Comparison of ENCODE assay signal across 11 cellular contexts in the genomic region with DNA sequence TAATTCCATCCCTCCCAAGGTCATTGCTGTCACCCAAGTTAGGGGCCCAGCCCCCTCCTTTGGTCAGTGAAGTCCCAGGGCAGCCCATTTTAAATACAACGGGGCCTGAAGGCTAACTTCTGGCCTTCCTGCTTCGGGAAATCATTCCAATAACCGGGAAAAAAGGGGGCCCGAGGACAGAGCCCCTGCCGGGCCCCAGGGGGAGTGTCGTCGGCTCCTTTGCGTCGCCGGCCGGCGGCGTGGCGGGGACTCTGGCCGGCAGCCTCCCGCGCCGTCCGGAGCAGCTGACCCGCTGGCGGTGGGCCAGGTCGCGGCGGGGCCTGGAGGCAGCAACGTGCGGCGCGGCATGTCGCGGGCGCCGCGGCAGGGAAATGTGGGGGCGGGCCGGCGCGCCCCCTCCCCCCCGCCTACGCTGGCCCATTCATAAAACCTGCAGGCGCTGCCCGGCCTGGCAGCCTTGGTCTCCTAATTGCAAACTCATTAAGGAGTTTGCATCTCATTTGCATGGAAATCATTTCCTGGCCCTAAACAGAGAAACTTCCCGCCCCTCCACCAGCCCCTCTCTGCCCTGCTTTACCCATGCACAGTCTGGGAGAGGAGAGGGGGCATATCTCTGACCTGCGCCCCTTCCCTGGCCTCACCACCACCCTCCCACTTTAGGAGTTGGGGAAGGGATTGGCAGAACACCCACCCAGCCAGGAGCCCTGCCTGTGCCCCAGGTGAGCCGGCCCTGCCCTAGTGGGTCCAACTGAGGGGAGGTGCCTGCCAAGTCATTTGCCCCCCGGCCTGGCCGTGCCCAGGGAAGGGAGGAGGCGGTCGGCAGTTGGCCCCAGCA. TPM values are rescaled to one million over a fixed set of nuclear protein-coding genes. Genes with fewer than 3 reads are reported as not detected.
DNase-seq lines count a peak whose midpoint lies in the region; ATAC-seq, FAIRE-seq and TF ChIP-seq lines count a peak whose summit lies in the region.
"Had no signal": no experiment of that assay in that cellular context is flagged by ENCODE, and none has a peak within 500 bp of the region (broad histone marks: within the 10 kb centered on the region; RNA-seq: fewer than 3 reads in every experiment).

No MANE protein-coding gene starts in this region.

- no peaks in the 10 kb centered on the region for H3K36me3 Mint-ChIP-seq in CD8-positive, alpha-beta T cell

- no peaks in the 10 kb centered on the region for H3K27me3 ChIP-seq in RWPE2 (ENCODE audit: insufficient read depth, poor library complexity, severe bottlenecking)
- no peaks in the 10 kb centered on the region for H3K27me3 ChIP-seq in CD8-positive, alpha-beta T cell (ENCODE audit: insufficient read depth, low read length)
- H3K27me3 ChIP-seq in spleen (replicated peaks in 1 of 7) = peaks cover 0 to 71% (median 21%) of the 10 kb centered on the region in 7 donors

- H3K9me3 ChIP-seq in RWPE2 (ENCODE audit: severe bottlenecking) (no peaks in the 10 kb centered on the region), spleen (no peaks in the 10 kb centered on the region)
- H3K9me3 ChIP-seq in CD8-positive, alpha-beta T cell (ENCODE audit: low read length) = no peaks in the 10 kb centered on the region
- H3K9me3 ChIP-seq: HAP-1 had no signal

- CTCF ChIA-PET in CD8-positive, alpha-beta T cell (lab: Charles Lee) = interaction anchor here (3.5 to 8.9 kb wide), 4 partner anchors 307 to 355 kb away, joined by 20 to 153 read pairs (median 44); a partner anchor contains a TSS

- TF ChIP-seq POLR2A in GM12891 (IDR thresholded peaks at IDR 0.05; ENCODE audit: low read depth, low read length) (no peak), spleen (IDR thresholded peaks at IDR 0.05) (no peak)

- ATAC-seq in RWPE2 (ENCODE audit: low read depth) (peak; percentile 25), left cardiac atrium (peak; percentile 1 to 15)
- ATAC-seq in CD8-positive, alpha-beta T cell = no peak

- POLR2A ChIA-PET in CD8-positive, alpha-beta T cell (lab: Charles Lee) = interaction anchor here (1.0 kb wide), 1 partner anchor 352 kb away, joined by 3 read pairs; no protein-coding TSS in a partner anchor

- H3K4me3 Mint-ChIP-seq in CD8-positive, alpha-beta T cell = no peak overlapping the region

- no peak for TF ChIP-seq CTCF in RWPE2 (IDR thresholded peaks at IDR 0.05; ENCODE audit: poor library complexity, severe bottlenecking)
- TF ChIP-seq CTCF in CD8-positive, alpha-beta T cell (IDR thresholded peaks at IDR 0.05) = no peak
- TF ChIP-seq CTCF in spleen (IDR thresholded peaks at IDR 0.05 in 8 of 11, conservative IDR thresholded peaks at IDR 0.05 in 3 of 11) = no peak

- no peak for FAIRE-seq in GM12891 (lab: Jason Lieb, UNC)

- no peak overlapping the region for H3K4me3 ChIP-seq in RWPE2 (ENCODE audit: severe bottlenecking)
- no peak overlapping the region for H3K4me3 ChIP-seq in CD8-positive, alpha-beta T cell (ENCODE audit: low read depth, low read length)
- peak overlapping the region in 1 of 8 donors; percentile 24 for H3K4me3 ChIP-seq in spleen
- H3K4me3 ChIP-seq: HAP-1 had no signal

- H3K27me3 Mint-ChIP-seq in CD8-positive, alpha-beta T cell (ENCODE audit: low read depth) = peaks cover 25% of the 10 kb centered on the region

- peak overlapping the region; percentile 95 for H3K27ac ChIP-seq in RWPE2 (ENCODE audit: poor library complexity, severe bottlenecking)
- no peak overlapping the region for H3K27ac ChIP-seq in CD8-positive, alpha-beta T cell (ENCODE audit: low read depth, low read length)
- no peak overlapping the region for H3K27ac ChIP-seq in spleen

- H3K4me1 ChIP-seq in RWPE2 (ENCODE audit: insufficient read depth, poor library complexity, severe bottlenecking) (peaks cover 34% of the 10 kb centered on the region), spleen (peaks cover 13 to 47% (median 32%) of the 10 kb centered on the region in 6 donors)
- H3K4me1 ChIP-seq in CD8-positive, alpha-beta T cell (ENCODE audit: insufficient read depth, low read length) = peaks cover 19% of the 10 kb centered on the region

- 13 to 21% (median 16%) methylated on average over 23 to 48 of the region's 48 CpGs for WGBS in spleen, 5 donors

- H3K27ac Mint-ChIP-seq in CD8-positive, alpha-beta T cell = no peak overlapping the region

- H3K36me3 ChIP-seq in RWPE2 (ENCODE audit: low read depth) = no peaks in the 10 kb centered on the region
- H3K36me3 ChIP-seq in CD8-positive, alpha-beta T cell (ENCODE audit: insufficient read depth, low read length) = no peaks in the 10 kb centered on the region
- H3K36me3 ChIP-seq in spleen = no peaks in the 10 kb centered on the region
- H3K36me3 ChIP-seq: HAP-1 had no signal

- DNase-seq in GM12891 (ENCODE audit: insufficient read length, low spot score) (no peak), RWPE2 (ENCODE audit: low spot score) (no peak), left cardiac atrium (peak; percentile 71), retina (peak; percentile 82), mesenteric fat pad (ENCODE audit: low spot score) (no peak), NCI-H1417 (lab: John Stamatoyannopoulos, UW) (no peak), spleen (no peak)
- no peak for DNase-seq in CD8-positive, alpha-beta T cell
- DNase-seq: MM.1S; stimulated activated CD4-positive, alpha-beta T cell treated with anti-CD3 and anti-CD28 coated beads, Interleukin-12 subunit alpha, Interleukin-12 subunit beta, amount 100 ng/mL, for 4 hours had no signal

- no peaks in the 10 kb centered on the region for H3K9me3 Mint-ChIP-seq in CD8-positive, alpha-beta T cell

- H3K4me1 Mint-ChIP-seq in CD8-positive, alpha-beta T cell (ENCODE audit: low read depth) = peaks cover 19% of the 10 kb centered on the region

- intact Hi-C loops in left cardiac atrium (cut with DNase I) = loop anchor here in 1 of 2 donors (10.0 kb wide), 1 partner anchor 222 kb away; no protein-coding TSS in a partner anchor
- intact Hi-C loops in CD8-positive, alpha-beta T cell (cut with DNase I, micrococcal nuclease) = no loop called here
- intact Hi-C loops in spleen (cut with DNase I; ENCODE audit: low total_unique reads) = loop anchor here (5.0 kb wide), 3 partner anchors 354 to 469 kb away; no protein-coding TSS in a partner anchor

TF ChIP-seq in GM12891, 5 proteins besides CTCF, POLR2A, EP300 and RAD21:
- TF ChIP-seq POU2F2 (IDR thresholded peaks at IDR 0.05; ENCODE audit: low read depth, low read length) = peak; percentile 66; the same call in 1 of the 2 replicates
- no peak for TF ChIP-seq POLR2AphosphoS5 (IDR thresholded peaks at IDR 0.05; ENCODE audit: low read depth, low read length)
- no peak for TF ChIP-seq TAF1 (IDR thresholded peaks at IDR 0.05; ENCODE audit: low read depth, low read length)
- TF ChIP-seq PAX5 (IDR thresholded peaks at IDR 0.05; ENCODE audit: insufficient read depth, low read length, severe bottlenecking) = no peak
TF ChIP-seq in GM12891: peak in this region for 1.

RNA-seq across cellular contexts. Expression of a gene that starts 50.7 kb away (rescaled TPM):
- polyA plus RNA-seq in GM12891 (2012; ENCODE audit: low read depth, missing spikeins) = 82.0 TPM
- 10 to 100 TPM; 32.4 to 41.2 TPM for total RNA-seq in left cardiac atrium
- total RNA-seq in mesenteric fat pad = 36.7 TPM
- total RNA-seq in CD8-positive, alpha-beta T cell = 10 to 100 TPM; 10.3 to 10.5 TPM
- 10 to 100 TPM; 20.2 to 31.7 (median 23.8) TPM for total RNA-seq in spleen
- polyA plus RNA-seq in spleen = 10 to 100 TPM; 34.8 to 55.3 (median 41.4) TPM

RNA-seq across cellular contexts. Expression of a gene that starts 50.8 kb away (rescaled TPM):
- 7.0 TPM for polyA plus RNA-seq in GM12891 (2012; ENCODE audit: low read depth, missing spikeins)
- total RNA-seq in left cardiac atrium = 10 to 100 TPM; 40.4 to 48.1 TPM
- 24.3 TPM for total RNA-seq in mesenteric fat pad
- 10 to 100 TPM; 14.1 to 19.0 TPM for total RNA-seq in CD8-positive, alpha-beta T cell
- 10 to 100 TPM; 12.3 to 24.8 (median 19.4) TPM for total RNA-seq in spleen
- polyA plus RNA-seq in spleen = 1 to 10 TPM; 2.8 to 8.5 (median 3.5) TPM

Comparison
In these comparisons a context has a peak if more than half of its experiments do, and no peak if none do; other contexts are left out.
1. DNase-seq: peak in left cardiac atrium (single experiment) and retina (single experiment); none in GM12891 (single experiment), RWPE2 (single experiment), mesenteric fat pad (single experiment), CD8-positive, alpha-beta T cell (0 of 7), NCI-H1417 (0 of 3) and spleen (single experiment).